Comparison of ENCODE assay signal across 8 cellular contexts in genomic region chr9:129900263-129901041, GRCh38.
DNase-seq lines count a peak whose midpoint lies in the region; ATAC-seq and TF ChIP-seq lines count a peak whose summit lies in the region.

No MANE protein-coding gene starts in this region.

- H3K36me3 ChIP-seq in thyroid gland, result peaks cover 29 to 37% of the 10 kb centered on the region in 2 donors

- H3K9me3 Mint-ChIP-seq in progenitor cell of endocrine pancreas (ENCODE audit: low read depth), result no peaks in the 10 kb centered on the region

- H3K4me1 ChIP-seq in thyroid gland, result peaks cover 0 to 8% of the 10 kb centered on the region in 2 donors

- 91 to 95% methylated on average over 15 to 17 of the region's 20 CpGs for WGBS in thyroid gland, 2 donors

- H3K4me3 ChIP-seq in thyroid gland (replicated peaks in 1 of 3), result no peak overlapping the region

- no peaks in the 10 kb centered on the region for H3K4me1 Mint-ChIP-seq in progenitor cell of endocrine pancreas (ENCODE audit: low read depth)

- H3K9me3 ChIP-seq in thyroid gland, result no peaks in the 10 kb centered on the region

- ATAC-seq in HG03439 (IDR thresholded peaks at IDR 0.05; ENCODE audit: unreplicated experiment), result peak; percentile 52

- intact Hi-C loops in thyroid gland (cut with DNase I), result no loop called here

- no peak for TF ChIP-seq CTCF in GM13976 (IDR thresholded peaks at IDR 0.05; ENCODE audit: borderline replicate concordance, control extremely low read depth, extremely low read depth, insufficient read depth, missing control alignments)
- no peak for TF ChIP-seq CTCF in GM20000 (IDR thresholded peaks at IDR 0.05; ENCODE audit: extremely low read depth, missing control alignments)
- no peak for TF ChIP-seq CTCF in progenitor cell of endocrine pancreas (IDR thresholded peaks at IDR 0.05; ENCODE audit: unreplicated experiment)
- no peak for TF ChIP-seq CTCF in thyroid gland (IDR thresholded peaks at IDR 0.05)

- TF ChIP-seq POLR2A in thyroid gland (IDR thresholded peaks at IDR 0.05), result no peak

- no peak overlapping the region for H3K27ac Mint-ChIP-seq in progenitor cell of endocrine pancreas

- in situ Hi-C loops in GM13976 (cut with MboI; ENCODE audit: low sequenced_read_pairs, unreplicated experiment) (no loop called here), ACHN (cut with HindIII; ENCODE audit: low pct_ligation_motif_present, low pct_unique_long_range_greater_than_20kb, low sequenced_read_pairs) (no loop called here)

- H3K4me3 Mint-ChIP-seq in progenitor cell of endocrine pancreas (ENCODE audit: low read depth), result no peak overlapping the region

- H3K27ac ChIP-seq in epithelial cell of prostate (peak overlapping the region; percentile 20), thyroid gland (no peak overlapping the region)

- peak; percentile 78 for DNase-seq in GM13976 (ENCODE audit: low spot score)
- peak; percentile 77 for DNase-seq in GM20000 (ENCODE audit: low spot score)
- DNase-seq in epithelial cell of prostate (ENCODE audit: low read depth, low spot score), result no peak
- no peak for DNase-seq in progenitor cell of endocrine pancreas (ENCODE audit: low spot score, unreplicated experiment)
- no peak for DNase-seq in thyroid gland
- DNase-seq in activated effector memory CD4-positive, alpha-beta T cell treated with Interleukin-2 at 50 U/mL for 16 hours, result no peak
- DNase-seq in ACHN, result no peak

- no peaks in the 10 kb centered on the region for H3K27me3 ChIP-seq in thyroid gland

- peaks cover 24% of the 10 kb centered on the region for H3K36me3 Mint-ChIP-seq in progenitor cell of endocrine pancreas (ENCODE audit: insufficient read depth)

- H3K27me3 Mint-ChIP-seq in progenitor cell of endocrine pancreas, result no peaks in the 10 kb centered on the region

Comparison
In these comparisons a context has a peak if more than half of its experiments do, and no peak if none do; other contexts are left out.
1. DNase-seq: peak in GM13976 (single experiment) and GM20000 (single experiment); none in epithelial cell of prostate (single experiment), progenitor cell of endocrine pancreas (single experiment), thyroid gland (0 of 2), activated effector memory CD4-positive, alpha-beta T cell treated with Interleukin-2 at 50 U/mL for 16 hours (single experiment) and ACHN (single experiment).